23 cellular contexts compared by ENCODE assay signal in genomic region chr1:115953180-115953579, GRCh38. TPM values are rescaled to one million over a fixed set of nuclear protein-coding genes. Genes with fewer than 3 reads are reported as not detected.
DNase-seq lines count a peak whose midpoint lies in the region; ATAC-seq, FAIRE-seq and TF ChIP-seq lines count a peak whose summit lies in the region.
"Had no signal": no experiment of that assay in that cellular context is flagged by ENCODE, and none has a peak within 500 bp of the region (broad histone marks: within the 10 kb centered on the region; RNA-seq: fewer than 3 reads in every experiment).

No MANE protein-coding gene starts in this region.

- H3K9me3 Mint-ChIP-seq in activated naive CD8-positive, alpha-beta T cell treated with anti-CD3 and anti-CD28 coated beads, Interleukin-2, amount 50 U/mL, for 24 hours: no peaks in the 10 kb centered on the region
- H3K9me3 Mint-ChIP-seq in activated naive CD8-positive, alpha-beta T cell treated with anti-CD3 and anti-CD28 coated beads for 36 hours: no peaks in the 10 kb centered on the region
- H3K9me3 Mint-ChIP-seq: CD8-positive, alpha-beta T cell had no signal

- H3K27me3 ChIP-seq in bronchial epithelial cell (ENCODE audit: control insufficient read depth, insufficient read depth, low read length): no peaks in the 10 kb centered on the region
- peaks cover 8% of the 10 kb centered on the region for H3K27me3 ChIP-seq in gastroesophageal sphincter

- FAIRE-seq in bronchial epithelial cell (lab: Jason Lieb, UNC): no peak
- FAIRE-seq: G401.6, GM12892, HepG2 had no signal

- no peaks in the 10 kb centered on the region for H3K4me1 ChIP-seq in gastroesophageal sphincter

- H3K36me3 ChIP-seq in bronchial epithelial cell (ENCODE audit: control insufficient read depth, insufficient read depth, low read length) (no peaks in the 10 kb centered on the region), gastroesophageal sphincter (no peaks in the 10 kb centered on the region)

- H3K4me1 Mint-ChIP-seq in activated naive CD8-positive, alpha-beta T cell treated with anti-CD3 and anti-CD28 coated beads, Interleukin-2, amount 50 U/mL, for 24 hours: peaks cover 4% of the 10 kb centered on the region
- H3K4me1 Mint-ChIP-seq in activated naive CD8-positive, alpha-beta T cell treated with anti-CD3 and anti-CD28 coated beads for 36 hours: peaks cover 3% of the 10 kb centered on the region

- H3K4me3 ChIP-seq in bronchial epithelial cell (ENCODE audit: low read depth, low read length) (no peak overlapping the region), gastroesophageal sphincter (no peak overlapping the region)

- no peak overlapping the region for H3K27ac Mint-ChIP-seq in activated naive CD8-positive, alpha-beta T cell treated with anti-CD3 and anti-CD28 coated beads, Interleukin-2, amount 50 U/mL, for 24 hours
- H3K27ac Mint-ChIP-seq in activated naive CD8-positive, alpha-beta T cell treated with anti-CD3 and anti-CD28 coated beads for 36 hours: no peak overlapping the region
- H3K27ac Mint-ChIP-seq: CD8-positive, alpha-beta T cell had no signal

- TF ChIP-seq CTCF in bronchial epithelial cell (IDR thresholded peaks at IDR 0.05; ENCODE audit: insufficient read depth, low read length, severe bottlenecking) (no peak), gastroesophageal sphincter (IDR thresholded peaks at IDR 0.05) (no peak)

- no peak overlapping the region for H3K4me3 Mint-ChIP-seq in activated naive CD8-positive, alpha-beta T cell treated with anti-CD3 and anti-CD28 coated beads, Interleukin-2, amount 50 U/mL, for 24 hours
- no peak overlapping the region for H3K4me3 Mint-ChIP-seq in activated naive CD8-positive, alpha-beta T cell treated with anti-CD3 and anti-CD28 coated beads for 36 hours
- H3K4me3 Mint-ChIP-seq: CD8-positive, alpha-beta T cell had no signal

- ATAC-seq in activated naive CD8-positive, alpha-beta T cell treated with anti-CD3 and anti-CD28 coated beads, Interleukin-2, amount 50 U/mL, for 24 hours: peak; percentile 43
- ATAC-seq in esophagus mucosa: peak; percentile 64
- no peak for ATAC-seq in gastroesophageal sphincter
- ATAC-seq: CD8-positive, alpha-beta T cell; HepG2 had no signal

- WGBS in gastroesophageal sphincter (ENCODE audit: low coverage in 1 of 2), 2 donors: 60 to 71% methylated on average over 1 of the region's 1 CpG

- H3K27me3 Mint-ChIP-seq in activated naive CD8-positive, alpha-beta T cell treated with anti-CD3 and anti-CD28 coated beads, Interleukin-2, amount 50 U/mL, for 24 hours: peaks cover 27% of the 10 kb centered on the region
- peaks cover 22% of the 10 kb centered on the region for H3K27me3 Mint-ChIP-seq in activated naive CD8-positive, alpha-beta T cell treated with anti-CD3 and anti-CD28 coated beads for 36 hours

- in situ Hi-C loops in ACHN (cut with HindIII; ENCODE audit: low pct_ligation_motif_present, low pct_unique_long_range_greater_than_20kb, low sequenced_read_pairs): no loop called here

- no peak for TF ChIP-seq POLR2A in gastroesophageal sphincter (IDR thresholded peaks at IDR 0.05)

- H3K9me3 ChIP-seq in gastroesophageal sphincter: no peaks in the 10 kb centered on the region

- TF ChIP-seq EP300 in gastroesophageal sphincter (IDR thresholded peaks at IDR 0.05): no peak

- no peak overlapping the region for H3K27ac ChIP-seq in gastroesophageal sphincter

- no peaks in the 10 kb centered on the region for H3K36me3 Mint-ChIP-seq in activated naive CD8-positive, alpha-beta T cell treated with anti-CD3 and anti-CD28 coated beads, Interleukin-2, amount 50 U/mL, for 24 hours (ENCODE audit: low read depth)
- no peaks in the 10 kb centered on the region for H3K36me3 Mint-ChIP-seq in activated naive CD8-positive, alpha-beta T cell treated with anti-CD3 and anti-CD28 coated beads for 36 hours
- H3K36me3 Mint-ChIP-seq: CD8-positive, alpha-beta T cell had no signal

- DNase-seq in activated naive CD8-positive, alpha-beta T cell treated with anti-CD3 and anti-CD28 coated beads, Interleukin-2, amount 50 U/mL, for 24 hours: no peak
- DNase-seq in activated naive CD8-positive, alpha-beta T cell treated with anti-CD3 and anti-CD28 coated beads for 36 hours: no peak
- peak; percentile 8 for DNase-seq in bronchial epithelial cell (ENCODE audit: low read depth)
- no peak for DNase-seq in NCI-H524 treated with DMSO at 0.1 percent for 48 hours (lab: John Stamatoyannopoulos, UW)
- DNase-seq in ACHN: no peak
- no peak for DNase-seq in HT-29 (ENCODE audit: low spot score)
- DNase-seq: 8988T; AML-193; C1 segment of cervical spinal cord; CD8-positive, alpha-beta T cell; KG1; NCI-H1092 treated with DMSO at 0.1 percent for 48 hours; NCI-H146; NCI-H2029; NCI-H2227 treated with DMSO at 0.1 percent for 48 hours; NCI-H510A treated with DMSO at 0.1 percent for 48 hours; NCI-H82; Right ventricle myocardium superior had no signal

RNA-seq across cellular contexts. Expression of gene SLC22A15, which starts 23.1 kb away (rescaled TPM):
- under 1 TPM; 0.47 to 0.54 TPM for total RNA-seq in activated naive CD8-positive, alpha-beta T cell treated with anti-CD3 and anti-CD28 coated beads for 36 hours
- total RNA-seq in bronchial epithelial cell: 20.1 and 22.6 TPM in 2 replicates
- 6.6 TPM for total RNA-seq in esophagus mucosa
- total RNA-seq in gastroesophageal sphincter: 1 to 10 TPM; 2.3 to 6.5 (median 4.1) TPM
- total RNA-seq in HT-29 (2014; rRNA removed; shearing (Covaris generic)): 0.08 TPM in 1 of 2 replicates, not detected in the other
